Comparison of ENCODE assay signal across 22 cellular contexts in genomic region chr10:118953999-118954398, GRCh38.
A peak's percentile ranks its signal among the peaks of the same experiment; 100 is the strongest.
DNase-seq lines count a peak whose midpoint lies in the region; ATAC-seq and TF ChIP-seq lines count a peak whose summit lies in the region.
"Had no signal": no experiment of that assay in that cellular context is flagged by ENCODE, and none has a peak within 500 bp of the region (broad histone marks: within the 10 kb centered on the region; RNA-seq: fewer than 3 reads in every experiment).

No MANE protein-coding gene starts in this region.

- TF ChIP-seq CTCF in KMS-11 (conservative IDR thresholded peaks at IDR 0.05; ENCODE audit: low read depth, low read length) (no peak), fibroblast of villous mesenchyme (IDR thresholded peaks at IDR 0.05; ENCODE audit: insufficient read depth, low read depth, low read length) (no peak), testis (IDR thresholded peaks at IDR 0.05) (no peak), thyroid gland (IDR thresholded peaks at IDR 0.05) (no peak)

- H4K8ac ChIP-seq in mesendoderm (ENCODE audit: low read depth, low read length), result no peak overlapping the region

- no peak overlapping the region for H3K9ac ChIP-seq in KMS-11
- no peak overlapping the region for H3K9ac ChIP-seq in mesendoderm (ENCODE audit: low read length)

- H3K27ac ChIP-seq in KMS-11, result peak overlapping the region; percentile 97; the same call in 1 of the 2 replicates
- H3K27ac ChIP-seq in testis, result no peak overlapping the region
- no peak overlapping the region for H3K27ac ChIP-seq in mesendoderm (ENCODE audit: low read depth, low read length)
- H3K27ac ChIP-seq in thyroid gland, result no peak overlapping the region
- H3K27ac ChIP-seq: PC-9 had no signal

- H3K4me3 ChIP-seq in KMS-11 (IDR thresholded peaks at IDR 0.05; ENCODE audit: insufficient read depth, low read depth, low read length) (no peak overlapping the region), fibroblast of villous mesenchyme (ENCODE audit: low read depth, low read length) (no peak overlapping the region), testis (no peak overlapping the region), mesendoderm (ENCODE audit: low read length) (no peak overlapping the region), thyroid gland (replicated peaks in 1 of 3) (no peak overlapping the region)
- H3K4me3 ChIP-seq: PC-9, SJCRH30 had no signal

- H4K5ac ChIP-seq in mesendoderm (ENCODE audit: low read length), result no peak overlapping the region

- no peak overlapping the region for H3K4ac ChIP-seq in mesendoderm (ENCODE audit: low read depth, low read length)

- TF ChIP-seq POLR2A in testis (IDR thresholded peaks at IDR 0.05) (no peak), thyroid gland (IDR thresholded peaks at IDR 0.05) (no peak)

- H3K4me2 ChIP-seq in KMS-11 (no peak overlapping the region; the same call in 1 of the 2 replicates), mesendoderm (ENCODE audit: low read length) (no peak overlapping the region)
- H3K4me2 ChIP-seq: PC-9 had no signal

- 53 to 73% methylated on average over 3 of the region's 3 CpGs for WGBS in testis, 2 donors
- whole genome bisulfite sequencing in mesendoderm (ENCODE audit: extremely low coverage, insufficient coverage, low lambda C conversion rate), result no CpG with 5 or more reads among the region's 3 CpGs
- WGBS in thyroid gland, 2 donors, result 67 to 86% methylated on average over 3 of the region's 3 CpGs

- no peak overlapping the region for H2AFZ ChIP-seq in KMS-11 (ENCODE audit: low read depth)
- H2AFZ ChIP-seq: PC-9 had no signal

- no peak overlapping the region for H2AK5ac ChIP-seq in mesendoderm (ENCODE audit: low read length)

- H4K20me1 ChIP-seq in KMS-11 (ENCODE audit: insufficient read depth), result no peaks in the 10 kb centered on the region

- intact Hi-C loops in testis (cut with DNase I; ENCODE audit: low total_unique reads) (no loop called here), thyroid gland (cut with DNase I) (no loop called here)

- DNase-seq in fibroblast of villous mesenchyme (ENCODE audit: low read depth), result peak; percentile 23
- DNase-seq in medulla oblongata (ENCODE audit: extremely low spot score), result peak; percentile 75
- DNase-seq in testis, result peak; percentile 47
- no peak for DNase-seq in mesendoderm
- DNase-seq in thyroid gland, result no peak
- DNase-seq: activated CD4-positive, alpha-beta T cell treated with anti-CD3 and anti-CD28 coated beads for 4 hours; activated naive CD8-positive, alpha-beta T cell treated with anti-CD3 and anti-CD28 coated beads, Interleukin-2, amount 10 ng/mL, durations not matched to agents 7 days and 5 days; CD4-positive, alpha-beta T cell; DMS53; GF-D8; H7; KBM-7; kidney glomerular epithelial cell; MV-4-11; NCI-H187 treated with DMSO at 0.1 percent for 48 hours; NCI-H446; nephron progenitor cell; PC-9; stimulated activated CD4-positive, alpha-beta T cell treated with anti-CD3 and anti-CD28 coated beads, Interleukin-12 subunit alpha, Interleukin-12 subunit beta, amount 100 ng/mL, for 4 hours had no signal

- ATAC-seq in GM18867 (IDR thresholded peaks at IDR 0.05; ENCODE audit: unreplicated experiment), result no peak

- H3K4me1 ChIP-seq in KMS-11 (ENCODE audit: low read depth, poor library complexity, severe bottlenecking) (peaks cover 62% of the 10 kb centered on the region), testis (peaks cover 8% of the 10 kb centered on the region), mesendoderm (ENCODE audit: control insufficient read depth, low read depth, low read length) (no peaks in the 10 kb centered on the region), thyroid gland (peaks cover 4 to 18% of the 10 kb centered on the region in 2 donors)

- H3K36me3 ChIP-seq in KMS-11 (ENCODE audit: insufficient read depth), result no peaks in the 10 kb centered on the region
- H3K36me3 ChIP-seq in testis (ENCODE audit: low read depth, missing control alignments), result no peaks in the 10 kb centered on the region
- no peaks in the 10 kb centered on the region for H3K36me3 ChIP-seq in mesendoderm (ENCODE audit: control insufficient read depth, insufficient read depth, low read length)
- no peaks in the 10 kb centered on the region for H3K36me3 ChIP-seq in thyroid gland
- H3K36me3 ChIP-seq: SJCRH30 had no signal

- H3K23ac ChIP-seq in mesendoderm (ENCODE audit: low read length), result no peak overlapping the region

- no peaks in the 10 kb centered on the region for H3K27me3 ChIP-seq in KMS-11 (ENCODE audit: insufficient read depth, low read depth)
- no peaks in the 10 kb centered on the region for H3K27me3 ChIP-seq in testis
- H3K27me3 ChIP-seq in mesendoderm (ENCODE audit: insufficient read depth, low read length, poor library complexity), result no peaks in the 10 kb centered on the region
- H3K27me3 ChIP-seq in thyroid gland, result no peaks in the 10 kb centered on the region
- H3K27me3 ChIP-seq: SJCRH30 had no signal

- no peaks in the 10 kb centered on the region for H3K79me2 ChIP-seq in KMS-11 (ENCODE audit: insufficient read depth, low read depth)
- H3K79me2 ChIP-seq in mesendoderm (ENCODE audit: control insufficient read depth, insufficient read depth, low read length), result no peaks in the 10 kb centered on the region

- H3K18ac ChIP-seq in mesendoderm (ENCODE audit: low read length), result no peak overlapping the region

- no peak overlapping the region for H2BK120ac ChIP-seq in mesendoderm (ENCODE audit: low read depth, low read length)

- no peak overlapping the region for H2BK5ac ChIP-seq in mesendoderm (ENCODE audit: low read length)

- H3K56ac ChIP-seq in mesendoderm (ENCODE audit: low read length), result no peak overlapping the region

- no peak overlapping the region for H2BK15ac ChIP-seq in mesendoderm (replicated peaks; ENCODE audit: low read depth)

- no peaks in the 10 kb centered on the region for H3K79me1 ChIP-seq in mesendoderm (ENCODE audit: low read length)

- H3K9me3 ChIP-seq in testis (no peaks in the 10 kb centered on the region), thyroid gland (no peaks in the 10 kb centered on the region)
- H3K9me3 ChIP-seq: SJCRH30 had no signal

Comparison
In these comparisons a context has a peak if more than half of its experiments do, and no peak if none do; other contexts are left out.
1. DNase-seq: peak in fibroblast of villous mesenchyme (single experiment), medulla oblongata (single experiment) and testis (single experiment); none in mesendoderm (single experiment) and thyroid gland (0 of 2).